Comparison of ENCODE assay signal across 17 cellular contexts in genomic region chr5:151812757-151813309, GRCh38. TPM values are rescaled to one million over a fixed set of nuclear protein-coding genes. Genes with fewer than 3 reads are reported as not detected.
DNase-seq lines count a peak whose midpoint lies in the region; ATAC-seq, FAIRE-seq and TF ChIP-seq lines count a peak whose summit lies in the region.
"Had no signal": no experiment of that assay in that cellular context is flagged by ENCODE, and none has a peak within 500 bp of the region (broad histone marks: within the 10 kb centered on the region; RNA-seq: fewer than 3 reads in every experiment).

No MANE protein-coding gene starts in this region.

- no peaks in the 10 kb centered on the region for H3K9me3 ChIP-seq in colonic mucosa
- H3K9me3 ChIP-seq in OCI-LY7 (ENCODE audit: low read length) = no peaks in the 10 kb centered on the region
- H3K9me3 ChIP-seq: esophagus muscularis mucosa, tibial nerve had no signal

- peak; percentile 30 for FAIRE-seq in H54 (lab: Jason Lieb, UNC)

- TF ChIP-seq CTCF in cardiac fibroblast (IDR thresholded peaks at IDR 0.05; ENCODE audit: low read depth, low read length) (no peak), colonic mucosa (IDR thresholded peaks at IDR 0.05) (no peak), OCI-LY7 (conservative IDR thresholded peaks at IDR 0.05; ENCODE audit: low read length) (no peak)

- H3K9me2 ChIP-seq in OCI-LY7 (ENCODE audit: insufficient read depth, low read length) = no peaks in the 10 kb centered on the region

- no peak overlapping the region for H2AFZ ChIP-seq in OCI-LY7 (ENCODE audit: low read length)

- DNase-seq in Ammon's horn (ENCODE audit: low spot score) (peak; percentile 14), H54 (ENCODE audit: insufficient read length, low spot score) (no peak), cardiac fibroblast (ENCODE audit: low read depth in 2 of 2) (peak; percentile 47 to 57), left ventricle myocardium superior (no peak), colonic mucosa (no peak), OCI-LY7 (ENCODE audit: low spot score) (no peak), ureter (ENCODE audit: low spot score) (no peak), COR-L47 (lab: John Stamatoyannopoulos, UW) (no peak)
- DNase-seq: DMS153, NCI-H1417 treated with DMSO at 0.1 percent for 48 hours, NCI-H82, RPMI8226, T-cell had no signal

- H3K4me3 ChIP-seq in cardiac fibroblast (replicated peaks in 1 of 2; ENCODE audit: low read depth in 2 of 2, low read length in 2 of 2) = no peak overlapping the region
- no peak overlapping the region for H3K4me3 ChIP-seq in colonic mucosa
- H3K4me3 ChIP-seq in OCI-LY7 (ENCODE audit: low read depth, low read length, poor library complexity, severe bottlenecking) = no peak overlapping the region
- H3K4me3 ChIP-seq: esophagus muscularis mucosa, tibial nerve had no signal

- intact Hi-C loops in left ventricle myocardium superior (cut with micrococcal nuclease) (no loop called here), colonic mucosa (cut with DNase I) (no loop called here), OCI-LY7 (cut with micrococcal nuclease; ENCODE audit: unreplicated experiment) (no loop called here)

- H3K27me3 ChIP-seq in colonic mucosa = no peaks in the 10 kb centered on the region
- H3K27me3 ChIP-seq: esophagus muscularis mucosa, tibial nerve had no signal

- ATAC-seq in left ventricle myocardium superior = peak; percentile 87
- ATAC-seq: left lobe of liver, T-cell had no signal

- no peak for TF ChIP-seq POLR2A in H54 (IDR thresholded peaks at IDR 0.05; ENCODE audit: low read depth, low read length)

- CTCF ChIA-PET in OCI-LY7 (lab: Charles Lee; ENCODE audit: unreplicated experiment) = no interaction called here

- H3K27ac ChIP-seq in colonic mucosa = no peak overlapping the region
- H3K27ac ChIP-seq in OCI-LY7 (ENCODE audit: low read depth, low read length, poor library complexity, severe bottlenecking) = no peak overlapping the region
- H3K27ac ChIP-seq: esophagus muscularis mucosa, tibial nerve, VCaP had no signal

- POLR2A ChIA-PET in OCI-LY7 (lab: Charles Lee) = interaction anchor here (1.8 kb wide), 1 partner anchor 12 kb away, joined by 6 read pairs; no protein-coding TSS in a partner anchor

- no TSS peak for BruUV-seq in OCI-LY7 (replicated peaks; lab: Mats Ljungman, UMichigan)

- 0 out of 2 replicates have a peak, but pooled peaks cover 12% of the 10 kb centered on the region for H4K20me1 ChIP-seq in OCI-LY7 (ENCODE audit: insufficient read depth, low read length)

- H3K4me1 ChIP-seq in colonic mucosa (no peaks in the 10 kb centered on the region), OCI-LY7 (ENCODE audit: insufficient read depth, low read length, poor library complexity, severe bottlenecking) (no peaks in the 10 kb centered on the region)

- H3K36me3 ChIP-seq in colonic mucosa = no peaks in the 10 kb centered on the region
- H3K36me3 ChIP-seq in OCI-LY7 (ENCODE audit: insufficient read depth, low read length) = peaks cover 89% of the 10 kb centered on the region

- 0 out of 2 replicates have a peak, but pooled peaks cover 6% of the 10 kb centered on the region for H3K79me2 ChIP-seq in OCI-LY7 (ENCODE audit: insufficient read depth, low read depth, low read length)

- no peak overlapping the region for H3K4me2 ChIP-seq in OCI-LY7 (ENCODE audit: low read length)

- no peak overlapping the region for H3K9ac ChIP-seq in colonic mucosa (ENCODE audit: low read depth in 2 of 2, low read length in 2 of 2)

RNA-seq across cellular contexts. Expression of gene G3BP1, which starts 41.1 kb away (rescaled TPM):
- total RNA-seq in left ventricle myocardium superior = 125 TPM
- total RNA-seq in colonic mucosa = 100 to 1,000 TPM; 136 to 203 TPM
- total RNA-seq in OCI-LY7 (2014; rRNA removed; shearing (Covaris generic)) = 163 and 178 TPM in 2 replicates
- 232 and 261 TPM in 2 replicates for total RNA-seq in OCI-LY7 (2022)
- total RNA-seq in ureter = 209 TPM

RNA-seq across cellular contexts. Expression of gene ATOX1, which starts 54.4 kb away (rescaled TPM):
- total RNA-seq in left ventricle myocardium superior (63.2 TPM), colonic mucosa (10 to 100 TPM; 54.6 to 62.4 TPM), OCI-LY7 (2022) (86.6 and 92.5 TPM in 2 replicates), ureter (88.6 TPM)
- 58.2 and 71.0 TPM in 2 replicates for total RNA-seq in OCI-LY7 (2014; rRNA removed; shearing (Covaris generic))

Comparison
In these comparisons a context has a peak if more than half of its experiments do, and no peak if none do; other contexts are left out.
1. DNase-seq: peak in Ammon's horn (single experiment) and cardiac fibroblast (2 of 2); none in H54 (single experiment), left ventricle myocardium superior (single experiment), colonic mucosa (single experiment), OCI-LY7 (single experiment), ureter (single experiment) and COR-L47 (single experiment).